ENCODE assay signal across 11 cellular contexts in genomic region chr16:54798267-54798666, GRCh38.
"Had no signal": no experiment of that assay in that cellular context is flagged by ENCODE, and none has a peak within 500 bp of the region (broad histone marks: within the 10 kb centered on the region; RNA-seq: fewer than 3 reads in every experiment).

No MANE protein-coding gene starts in this region.

- H3K4me2 ChIP-seq: GM23338 had no signal

- H3K4me3 ChIP-seq: GM23248, GM23338, HAP-1 had no signal

- H3K9ac ChIP-seq: GM23248 had no signal

- DNase-seq: GM23248, GOT3, H7, H9, HCEC 1CT, HFFc6 had no signal

- H2AFZ ChIP-seq: GM23248, GM23338 had no signal

- ATAC-seq: GM23338, HCT116 had no signal

- H3K9me3 ChIP-seq: HAP-1 had no signal

- FAIRE-seq: H1, H54 had no signal

- H3K36me3 ChIP-seq: HAP-1 had no signal

- H3K27ac ChIP-seq: GM23248 had no signal
